In the genomic region with DNA sequence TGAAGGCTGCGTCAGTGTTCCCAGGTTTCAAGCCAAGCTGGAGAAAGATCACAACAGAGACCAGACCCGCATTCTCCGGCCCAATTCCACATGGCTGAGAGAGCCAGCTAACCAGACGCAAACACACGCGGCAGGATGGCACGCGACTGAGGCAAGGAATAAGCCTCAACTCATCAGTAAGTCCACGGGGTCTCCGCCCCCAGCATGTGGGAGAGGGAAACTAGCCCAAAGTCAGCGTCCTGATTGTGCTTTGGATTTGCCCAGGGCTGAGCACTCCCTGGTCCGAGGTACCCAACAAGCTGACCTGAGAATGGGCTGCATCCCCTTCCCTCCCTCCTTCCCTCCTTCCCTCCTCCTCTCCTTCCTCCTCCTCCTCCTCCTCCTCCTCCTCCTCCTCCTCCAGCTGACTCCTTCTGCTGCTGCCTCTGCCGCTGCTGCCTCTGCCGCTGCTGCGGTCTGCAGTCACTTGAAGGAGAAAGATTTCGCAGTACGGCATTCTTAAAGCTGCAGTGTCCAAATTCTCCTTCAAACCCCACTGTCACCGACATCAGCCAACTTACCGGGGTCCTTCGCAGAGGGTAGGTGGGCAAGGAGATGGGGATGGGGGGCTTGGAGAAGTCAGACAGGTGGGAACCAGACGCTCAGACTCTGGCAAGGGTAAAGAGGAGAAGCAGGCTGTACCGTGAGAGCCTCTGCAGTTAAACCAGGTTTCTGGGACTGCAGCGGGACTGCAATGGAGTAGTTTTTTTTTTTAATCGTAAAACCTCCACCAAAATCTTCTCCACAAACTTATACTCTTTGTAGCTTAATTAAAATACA, we compare ENCODE assay signal across 8 cellular contexts. TPM values are rescaled to one million over a fixed set of nuclear protein-coding genes. Genes with fewer than 3 reads are reported as not detected.
DNase-seq lines count a peak whose midpoint lies in the region; ATAC-seq and TF ChIP-seq lines count a peak whose summit lies in the region.

No MANE protein-coding gene starts in this region.

- TF ChIP-seq CTCF in Calu3 (IDR thresholded peaks at IDR 0.05; ENCODE audit: unreplicated experiment) (no peak), cardiac fibroblast (IDR thresholded peaks at IDR 0.05; ENCODE audit: low read depth, low read length) (no peak), vagina (IDR thresholded peaks at IDR 0.05) (no peak)

- no peak overlapping the region for H3K27ac Mint-ChIP-seq in Calu3 (ENCODE audit: unreplicated experiment)

- H3K36me3 Mint-ChIP-seq in Calu3 (ENCODE audit: insufficient read depth, unreplicated experiment): no peaks in the 10 kb centered on the region

- H3K27me3 ChIP-seq in MG63: no peaks in the 10 kb centered on the region
- no peaks in the 10 kb centered on the region for H3K27me3 ChIP-seq in vagina

- H3K27me3 Mint-ChIP-seq in Calu3 (ENCODE audit: unreplicated experiment): peaks cover 94% of the 10 kb centered on the region

- no peak overlapping the region for H3K27ac ChIP-seq in vagina

- BruUV-seq in Calu3 (replicated peaks; lab: Mats Ljungman, UMichigan): no TSS peak

- peaks cover 33% of the 10 kb centered on the region for H3K4me1 ChIP-seq in vagina

- TF ChIP-seq POLR2A in vagina (IDR thresholded peaks at IDR 0.05): no peak

- no peaks in the 10 kb centered on the region for H3K9me3 Mint-ChIP-seq in Calu3 (ENCODE audit: low read depth, unreplicated experiment)

- CTCF ChIA-PET in Calu3 (lab: Charles Lee): interaction anchor here (0.6 to 1.8 kb wide), 5 partner anchors 75 to 1926 kb away, joined by 3 to 9 read pairs (median 3); no protein-coding TSS in a partner anchor

- H3K36me3 ChIP-seq in MG63: no peaks in the 10 kb centered on the region
- no peaks in the 10 kb centered on the region for H3K36me3 ChIP-seq in vagina

- no peak for ATAC-seq in GM19463 (IDR thresholded peaks at IDR 0.05; ENCODE audit: unreplicated experiment)

- DNase-seq in Calu3 (no peak), MG63 (peak; percentile 74), cardiac fibroblast (ENCODE audit: low read depth in 2 of 2) (peak; percentile 72 to 73), midbrain (lab: John Stamatoyannopoulos, UW) (peak; percentile 5), vagina (ENCODE audit: extremely low spot score in 2 of 2) (no peak), GF-D8 (lab: John Stamatoyannopoulos, UW) (no peak), NCI-H1930 (lab: John Stamatoyannopoulos, UW) (no peak)

- H3K4me1 Mint-ChIP-seq in Calu3 (ENCODE audit: low read depth, unreplicated experiment): peaks cover 18% of the 10 kb centered on the region

- peak overlapping the region; percentile 41 for H3K4me3 Mint-ChIP-seq in Calu3 (ENCODE audit: low read depth, unreplicated experiment)

- H3K4me3 ChIP-seq in MG63 (peak overlapping the region; percentile 56), cardiac fibroblast (replicated peaks in 1 of 2; ENCODE audit: low read depth in 2 of 2, low read length in 2 of 2) (peak overlapping the region; percentile 48 to 70), vagina (peak overlapping the region; percentile 35 to 50)

- intact Hi-C loops in Calu3 (cut with micrococcal nuclease; ENCODE audit: unreplicated experiment): loop anchor here (10.0 kb wide), 1 partner anchor 293 kb away; no protein-coding TSS in a partner anchor
- intact Hi-C loops in vagina (cut with DNase I): no loop called here

- no peaks in the 10 kb centered on the region for H3K9me3 ChIP-seq in MG63
- H3K9me3 ChIP-seq in vagina: no peaks in the 10 kb centered on the region

RNA-seq across cellular contexts. Expression of gene H6PD, which starts 32.9 kb away (rescaled TPM):
- total RNA-seq in Calu3 (2022): 18.0 TPM in 2 replicates
- 14.1 and 16.7 TPM in 2 replicates for total RNA-seq in MG63 (2014; rRNA removed; shearing (Covaris generic); ENCODE audit: low replicate concordance)
- 65.1 TPM for total RNA-seq in vagina

Comparison
In these comparisons a context has a peak if more than half of its experiments do, and no peak if none do; other contexts are left out.
1. DNase-seq: peak in MG63 (single experiment), cardiac fibroblast (2 of 2) and midbrain (single experiment); none in Calu3 (single experiment), vagina (0 of 2), GF-D8 (single experiment) and NCI-H1930 (0 of 2).
2. Peak in every context shown above with its lines, with median percentiles within 50 percentile points of each other: H3K4me3 ChIP-seq.